Comparison of ENCODE assay signal across 8 cellular contexts in genomic region chr9:34380034-34380510, GRCh38. TPM values are rescaled to one million over a fixed set of nuclear protein-coding genes. Genes with fewer than 3 reads are reported as not detected.
DNase-seq lines count a peak whose midpoint lies in the region; ATAC-seq and TF ChIP-seq lines count a peak whose summit lies in the region.

No MANE protein-coding gene starts in this region.

- no peaks in the 10 kb centered on the region for H3K36me3 Mint-ChIP-seq in CD4-positive, alpha-beta memory T cell
- H3K36me3 Mint-ChIP-seq in endodermal cell (ENCODE audit: low read depth) (no peaks in the 10 kb centered on the region), nephron progenitor cell (ENCODE audit: low read depth) (no peaks in the 10 kb centered on the region)

- H3K4me3 Mint-ChIP-seq in CD4-positive, alpha-beta memory T cell, result peak overlapping the region; percentile 84 to 94 (median 88)
- H3K4me3 Mint-ChIP-seq in endodermal cell (peak overlapping the region; percentile 68), nephron progenitor cell (peak overlapping the region; percentile 84)

- CTCF ChIA-PET in CD4-positive, alpha-beta memory T cell (lab: Charles Lee; ENCODE audit: partially characterized antibody), result interaction anchor here (0.9 to 8.2 kb wide), 7 partner anchors 8 to 271 kb away, joined by 3 to 88 read pairs (median 7); no protein-coding TSS in a partner anchor

- WGBS in endodermal cell (ENCODE audit: insufficient coverage in 1 of 2, insufficient read length in 1 of 2), 2 experiments, result 7 to 11% methylated on average over 21 to 24 of the region's 24 CpGs

- intact Hi-C loops in CD4-positive, alpha-beta memory T cell (cut with micrococcal nuclease), result no loop called here

- H3K4me1 ChIP-seq in CD4-positive, alpha-beta memory T cell (ENCODE audit: insufficient read depth, low read length), result peaks cover 39% of the 10 kb centered on the region
- H3K4me1 ChIP-seq in endodermal cell (ENCODE audit: control insufficient read depth, insufficient read depth, low read length), result no peaks in the 10 kb centered on the region

- no peaks in the 10 kb centered on the region for H3K9me3 ChIP-seq in CD4-positive, alpha-beta memory T cell (ENCODE audit: control insufficient read depth in 1 of 2, low read length in 2 of 2)
- H3K9me3 ChIP-seq in endodermal cell (ENCODE audit: control insufficient read depth, low read length), result no peaks in the 10 kb centered on the region

- DNase-seq in CD4-positive, alpha-beta memory T cell, result peak in 1 of 5 donors; percentile 11
- DNase-seq in NCI-H748 (lab: John Stamatoyannopoulos, UW; ENCODE audit: unreplicated experiment) (peak; percentile 76), endodermal cell (no peak), nephron progenitor cell (peak; percentile 36), NCI-H2196 (lab: John Stamatoyannopoulos, UW; ENCODE audit: unreplicated experiment) (no peak), NCI-H128 (lab: John Stamatoyannopoulos, UW; ENCODE audit: unreplicated experiment) (no peak)

- POLR2A ChIA-PET in CD4-positive, alpha-beta memory T cell (lab: Charles Lee; ENCODE audit: partially characterized antibody), result interaction anchor here (0.6 to 1.7 kb wide), 6 partner anchors 9 to 324 kb away, joined by 3 to 5 read pairs (median 3); partner anchors contain the start of genes DNAI1, FAM219A and UBAP1

- H3K27me3 Mint-ChIP-seq in CD4-positive, alpha-beta memory T cell, result no peaks in the 10 kb centered on the region
- peaks cover 62% of the 10 kb centered on the region for H3K27me3 Mint-ChIP-seq in endodermal cell (ENCODE audit: insufficient read depth)
- H3K27me3 Mint-ChIP-seq in nephron progenitor cell (ENCODE audit: low read depth, poor library complexity), result peaks cover 91% of the 10 kb centered on the region

- no peaks in the 10 kb centered on the region for H3K36me3 ChIP-seq in CD4-positive, alpha-beta memory T cell (ENCODE audit: insufficient read depth, low read length)
- H3K36me3 ChIP-seq in endodermal cell (ENCODE audit: control insufficient read depth, insufficient read depth, low read length), result no peaks in the 10 kb centered on the region

- H3K4me3 ChIP-seq in CD4-positive, alpha-beta memory T cell (ENCODE audit: low read length in 2 of 2), result peak overlapping the region in 1 of 2 donors; percentile 64
- H3K4me3 ChIP-seq in endodermal cell (ENCODE audit: low read length), result peak overlapping the region; percentile 83

- no peak overlapping the region for H3K9ac ChIP-seq in endodermal cell (ENCODE audit: extremely low read depth, low read length, poor library complexity, severe bottlenecking)

- H3K4me1 Mint-ChIP-seq in CD4-positive, alpha-beta memory T cell, result peaks cover 32 to 55% (median 45%) of the 10 kb centered on the region in 4 donors
- peaks cover 16% of the 10 kb centered on the region for H3K4me1 Mint-ChIP-seq in endodermal cell
- peaks cover 40% of the 10 kb centered on the region for H3K4me1 Mint-ChIP-seq in nephron progenitor cell

- peak overlapping the region; percentile 33 for H3K27ac ChIP-seq in CD4-positive, alpha-beta memory T cell (ENCODE audit: low read depth, low read length)
- H3K27ac ChIP-seq in endodermal cell (ENCODE audit: low read depth, low read length), result no peak overlapping the region

- H3K27ac Mint-ChIP-seq in CD4-positive, alpha-beta memory T cell, result peak overlapping the region; percentile 58 to 93 (median 86)
- H3K27ac Mint-ChIP-seq in endodermal cell, result peak overlapping the region; percentile 68
- H3K27ac Mint-ChIP-seq in nephron progenitor cell, result no peak overlapping the region

- no peak for TF ChIP-seq CTCF in endodermal cell (conservative IDR thresholded peaks at IDR 0.05)
- no peak for TF ChIP-seq CTCF in nephron progenitor cell (IDR thresholded peaks at IDR 0.05)

- ATAC-seq in HG03025 (IDR thresholded peaks at IDR 0.05; ENCODE audit: low FRiP score, unreplicated experiment) (no peak), HG02870 (IDR thresholded peaks at IDR 0.05; ENCODE audit: unreplicated experiment) (no peak)

- no peaks in the 10 kb centered on the region for H3K9me3 Mint-ChIP-seq in CD4-positive, alpha-beta memory T cell
- no peaks in the 10 kb centered on the region for H3K9me3 Mint-ChIP-seq in endodermal cell
- no peaks in the 10 kb centered on the region for H3K9me3 Mint-ChIP-seq in nephron progenitor cell

- no peaks in the 10 kb centered on the region for H3K27me3 ChIP-seq in CD4-positive, alpha-beta memory T cell (ENCODE audit: insufficient read depth, low read length)
- peaks cover 54% of the 10 kb centered on the region for H3K27me3 ChIP-seq in endodermal cell (ENCODE audit: control insufficient read depth, insufficient read depth, low read length, poor library complexity, severe bottlenecking)

RNA-seq across cellular contexts. Expression of gene MYORG, which starts 3.4 kb away (rescaled TPM):
- 1 to 10 TPM; 1.3 to 1.4 TPM for total RNA-seq in CD4-positive, alpha-beta memory T cell
- under 1 TPM; 0.09 to 0.55 TPM for polyA plus RNA-seq in CD4-positive, alpha-beta memory T cell
- total RNA-seq in endodermal cell, result 10 to 100 TPM; 56.7 to 58.8 TPM
- 10.2 TPM for polyA plus RNA-seq in endodermal cell (2013, experiment 1 of 2)
- 10.9 TPM for polyA plus RNA-seq in endodermal cell (2013, experiment 2 of 2)

RNA-seq across cellular contexts. Expression of gene NUDT2, which starts 50.7 kb away (rescaled TPM):
- 10 to 100 TPM; 21.0 TPM for total RNA-seq in CD4-positive, alpha-beta memory T cell
- 10 to 100 TPM; 26.2 to 29.3 TPM for polyA plus RNA-seq in CD4-positive, alpha-beta memory T cell
- total RNA-seq in endodermal cell, result 10 to 100 TPM; 20.6 to 29.4 TPM
- 20.2 TPM for polyA plus RNA-seq in endodermal cell (2013, experiment 1 of 2)
- 21.4 TPM for polyA plus RNA-seq in endodermal cell (2013, experiment 2 of 2)

RNA-seq across cellular contexts. Expression of gene KIF24, which starts 51.0 kb away (rescaled TPM):
- under 1 TPM; 0.22 to 0.32 TPM for total RNA-seq in CD4-positive, alpha-beta memory T cell
- not detected for polyA plus RNA-seq in CD4-positive, alpha-beta memory T cell
- total RNA-seq in endodermal cell, result 10 to 100 TPM in 1 of 2 donors, 1 to 10 TPM in 1; 7.7 to 10.6 TPM
- 7.7 TPM for polyA plus RNA-seq in endodermal cell (2013, experiment 1 of 2)
- polyA plus RNA-seq in endodermal cell (2013, experiment 2 of 2), result 8.1 TPM

Comparison
In these comparisons a context has a peak if more than half of its experiments do, and no peak if none do; other contexts are left out.
1. DNase-seq: peak in NCI-H748 (single experiment) and nephron progenitor cell (single experiment); none in endodermal cell (single experiment), NCI-H2196 (single experiment) and NCI-H128 (single experiment).
2. RNA of gene MYORG, which starts 3.4 kb away (total RNA-seq): 56.7 to 58.8 TPM in endodermal cell; 1.3 to 1.4 TPM in CD4-positive, alpha-beta memory T cell; every median in the first group is over 10 times any median in the second.
3. RNA of gene KIF24, which starts 51.0 kb away (total RNA-seq): 7.7 to 10.6 TPM in endodermal cell; 0.22 to 0.32 TPM in CD4-positive, alpha-beta memory T cell; every median in the first group is over 4 times any median in the second.
4. Peak in every context shown above with its lines, with median percentiles within 50 percentile points of each other: H3K4me3 Mint-ChIP-seq.